Comparison of ENCODE assay signal across 28 cellular contexts in the genomic region with DNA sequence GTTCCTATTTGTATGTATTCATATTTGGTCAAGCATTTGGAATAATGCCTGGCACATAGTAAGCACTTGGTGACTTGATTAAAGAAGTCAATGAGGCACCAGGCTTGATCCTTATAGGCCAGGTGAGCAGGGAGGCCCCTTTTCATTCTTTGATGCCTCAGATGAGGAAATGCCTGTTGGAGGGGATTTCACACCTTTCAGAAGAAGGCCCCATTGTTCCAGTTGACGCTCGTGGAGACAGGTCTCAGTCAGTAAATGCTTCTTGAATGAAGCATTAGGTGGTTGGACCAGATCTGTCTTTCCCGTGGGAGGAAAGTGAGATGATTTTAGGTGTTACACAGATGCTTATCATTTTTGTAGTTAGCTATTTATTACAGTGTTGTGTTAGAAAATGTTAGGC. TPM values are rescaled to one million over a fixed set of nuclear protein-coding genes. Genes with fewer than 3 reads are reported as not detected.
A peak's percentile ranks its signal among the peaks of the same experiment; 100 is the strongest.
DNase-seq lines count a peak whose midpoint lies in the region; TF ChIP-seq lines count a peak whose summit lies in the region.
"Had no signal": no experiment of that assay in that cellular context is flagged by ENCODE, and none has a peak within 500 bp of the region (broad histone marks: within the 10 kb centered on the region; RNA-seq: fewer than 3 reads in every experiment).

No MANE protein-coding gene starts in this region.

- WGBS in mammary epithelial cell (ENCODE audit: low coverage, missing lambda C conversion rate): 6% methylated on average over 3 of the region's 3 CpGs

- peaks cover 42% of the 10 kb centered on the region for H3K79me2 ChIP-seq in mammary epithelial cell (ENCODE audit: insufficient read depth, low read length)

- H3K9ac ChIP-seq in mammary epithelial cell (ENCODE audit: insufficient read depth, low read length): no peak overlapping the region
- H3K9ac ChIP-seq: neural progenitor cell had no signal

- peak overlapping the region; percentile 24 for H3K4me2 ChIP-seq in mammary epithelial cell (ENCODE audit: insufficient read depth, low read depth, low read length)
- H3K4me2 ChIP-seq: BLaER1 treated with 17β-estradiol and CSF1 and Interleukin-3, amounts not matched to agents 10 nM and 100 nM; GM23338; neural progenitor cell had no signal

- in situ Hi-C loops in mammary epithelial cell (cut with MboI; ENCODE audit: low sequenced_read_pairs in 2 of 2): loop anchor here (10.0 kb wide), 1 partner anchor 100 kb away; no protein-coding TSS in a partner anchor

- no peaks in the 10 kb centered on the region for H3K9me3 Mint-ChIP-seq in activated T-helper 1 cell treated with anti-CD3 and anti-CD28 coated beads, Interleukin-12 subunit alpha, Interleukin-12 subunit beta, Interleukin-2, Interleukin-4 antibody, amounts not matched to agents 30 ng/mL and 10 ng/mL and 1 ng/mL, durations not matched to agents 14 hours and 24 hours and 36 hours
- H3K9me3 Mint-ChIP-seq in type B pancreatic cell: no peaks in the 10 kb centered on the region
- H3K9me3 Mint-ChIP-seq: GM23338, neural progenitor cell had no signal

- H3K36me3 ChIP-seq in mammary epithelial cell (ENCODE audit: insufficient read depth, low read length) (no peaks in the 10 kb centered on the region), breast epithelium (no peaks in the 10 kb centered on the region)
- H3K36me3 ChIP-seq: neural progenitor cell, uterus had no signal

- TF ChIP-seq CTCF in mammary epithelial cell (conservative IDR thresholded peaks at IDR 0.05 in 1 of 2, IDR thresholded peaks at IDR 0.05 in 1 of 2; ENCODE audit: extremely low read depth in 1 of 2, insufficient read depth in 1 of 2, low read depth in 1 of 2, low read length in 2 of 2): no peak
- TF ChIP-seq CTCF in breast epithelium (IDR thresholded peaks at IDR 0.05): no peak
- no peak for TF ChIP-seq CTCF in type B pancreatic cell (conservative IDR thresholded peaks at IDR 0.05)

- peak overlapping the region; percentile 31 for H3K27ac Mint-ChIP-seq in activated T-helper 1 cell treated with anti-CD3 and anti-CD28 coated beads, Interleukin-12 subunit alpha, Interleukin-12 subunit beta, Interleukin-2, Interleukin-4 antibody, amounts not matched to agents 30 ng/mL and 10 ng/mL and 1 ng/mL, durations not matched to agents 14 hours and 24 hours and 36 hours
- peak overlapping the region; percentile 66 for H3K27ac Mint-ChIP-seq in type B pancreatic cell
- H3K27ac Mint-ChIP-seq: GM23338, neural progenitor cell had no signal

- H3K4me3 Mint-ChIP-seq in activated T-helper 1 cell treated with anti-CD3 and anti-CD28 coated beads, Interleukin-12 subunit alpha, Interleukin-12 subunit beta, Interleukin-2, Interleukin-4 antibody, amounts not matched to agents 30 ng/mL and 10 ng/mL and 1 ng/mL, durations not matched to agents 14 hours and 24 hours and 36 hours: no peak overlapping the region
- no peak overlapping the region for H3K4me3 Mint-ChIP-seq in type B pancreatic cell
- H3K4me3 Mint-ChIP-seq: GM23338, neural progenitor cell had no signal

- H3K27me3 Mint-ChIP-seq in activated T-helper 1 cell treated with anti-CD3 and anti-CD28 coated beads, Interleukin-12 subunit alpha, Interleukin-12 subunit beta, Interleukin-2, Interleukin-4 antibody, amounts not matched to agents 30 ng/mL and 10 ng/mL and 1 ng/mL, durations not matched to agents 14 hours and 24 hours and 36 hours (ENCODE audit: insufficient read depth): no peaks in the 10 kb centered on the region
- H3K27me3 Mint-ChIP-seq in type B pancreatic cell: no peaks in the 10 kb centered on the region

- dilution Hi-C loops in mammary epithelial cell (cut with HindIII; ENCODE audit: low sequenced_read_pairs): no loop called here

- H3K9me3 ChIP-seq in mammary epithelial cell (replicated peaks; ENCODE audit: insufficient read depth, low read length) (no peaks in the 10 kb centered on the region), breast epithelium (no peaks in the 10 kb centered on the region)
- H3K9me3 ChIP-seq: BLaER1 treated with 17β-estradiol and CSF1 and Interleukin-3, amounts not matched to agents 10 nM and 100 nM; heart left ventricle; right lobe of liver; testis; uterus had no signal

- no peak overlapping the region for H2AFZ ChIP-seq in mammary epithelial cell (ENCODE audit: low read depth, low read length)
- H2AFZ ChIP-seq: GM23338, neural progenitor cell had no signal

- peak; percentile 81 for DNase-seq in mammary epithelial cell
- no peak for DNase-seq in breast epithelium (ENCODE audit: low spot score in 2 of 2)
- no peak for DNase-seq in activated T-helper 1 cell treated with anti-CD3 and anti-CD28 coated beads, Interleukin-12 subunit alpha, Interleukin-12 subunit beta, Interleukin-2, Interleukin-4 antibody, amounts not matched to agents 30 ng/mL and 10 ng/mL and 1 ng/mL, durations not matched to agents 14 hours and 24 hours and 36 hours (ENCODE audit: low spot score)
- peak; percentile 69 for DNase-seq in islet precursor cell
- DNase-seq in type B pancreatic cell (ENCODE audit: extremely low spot score, unreplicated experiment): no peak
- no peak for DNase-seq in HT-29 (ENCODE audit: low spot score)
- no peak for DNase-seq in retina
- no peak for DNase-seq in effector CD4-positive, alpha-beta T cell
- DNase-seq: activated CD4-positive, alpha-beta T cell treated with anti-CD3 and anti-CD28 coated beads for 1 hour; amniotic stem cell; DND-41; effector CD8-positive, alpha-beta T cell; erythroblast; heart left ventricle; left cardiac atrium; MV-4-11; NCI-H146; NCI-H2171; NCI-H524; PC-3; right lobe of liver; stimulated activated CD4-positive, alpha-beta T cell treated with anti-CD3 and anti-CD28 coated beads, Interleukin-4, amount 100 ng/mL, for 4 hours; stimulated activated naive CD4-positive, alpha-beta T cell; testis; uterus had no signal

- no peak overlapping the region for H3K4me3 ChIP-seq in mammary epithelial cell (replicated peaks in 1 of 3; ENCODE audit: insufficient read depth in 1 of 3, low read depth in 2 of 3, low read length in 3 of 3)
- H3K4me3 ChIP-seq in breast epithelium: no peak overlapping the region
- H3K4me3 ChIP-seq: BLaER1 treated with 17β-estradiol and CSF1 and Interleukin-3, amounts not matched to agents 10 nM and 100 nM; GM23338; heart left ventricle; neural progenitor cell; right lobe of liver; uterus had no signal

- H3K27me3 ChIP-seq in mammary epithelial cell (ENCODE audit: insufficient read depth, low read length) (no peaks in the 10 kb centered on the region), breast epithelium (no peaks in the 10 kb centered on the region)
- H3K27me3 ChIP-seq: BLaER1 treated with 17β-estradiol and CSF1 and Interleukin-3, amounts not matched to agents 10 nM and 100 nM; heart left ventricle; neural progenitor cell; right lobe of liver; testis; uterus had no signal

- H3K27ac ChIP-seq in mammary epithelial cell (ENCODE audit: insufficient read depth, low read depth, low read length): peak overlapping the region; percentile 29
- no peak overlapping the region for H3K27ac ChIP-seq in breast epithelium
- H3K27ac ChIP-seq: BLaER1 treated with 17β-estradiol and CSF1 and Interleukin-3, amounts not matched to agents 10 nM and 100 nM; heart left ventricle; neural progenitor cell; right lobe of liver; testis; uterus had no signal

- intact Hi-C loops in mammary epithelial cell (cut with micrococcal nuclease) (no loop called here), breast epithelium (cut with DNase I; ENCODE audit: low total_unique reads) (no loop called here)
- intact Hi-C loops in activated T-helper 1 cell treated with anti-CD3 and anti-CD28 coated beads, Interleukin-12 subunit alpha, Interleukin-12 subunit beta, Interleukin-2, Interleukin-4 antibody, amounts not matched to agents 30 ng/mL and 10 ng/mL and 1 ng/mL, durations not matched to agents 14 hours and 24 hours and 36 hours (cut with micrococcal nuclease): no loop called here

- CTCF ChIA-PET in mammary epithelial cell (lab: Charles Lee; ENCODE audit: low non-redundant PET): no interaction called here

- peaks cover 19% of the 10 kb centered on the region for H3K36me3 Mint-ChIP-seq in activated T-helper 1 cell treated with anti-CD3 and anti-CD28 coated beads, Interleukin-12 subunit alpha, Interleukin-12 subunit beta, Interleukin-2, Interleukin-4 antibody, amounts not matched to agents 30 ng/mL and 10 ng/mL and 1 ng/mL, durations not matched to agents 14 hours and 24 hours and 36 hours (ENCODE audit: low read depth)
- peaks cover 18% of the 10 kb centered on the region for H3K36me3 Mint-ChIP-seq in type B pancreatic cell

- no TSS peak for BruUV-seq in mammary epithelial cell (replicated peaks; lab: Mats Ljungman, UMichigan)

- no peaks in the 10 kb centered on the region for H4K20me1 ChIP-seq in mammary epithelial cell (ENCODE audit: insufficient read depth, low read length)

- TF ChIP-seq POLR2A in breast epithelium (IDR thresholded peaks at IDR 0.05): no peak

- H3K4me1 ChIP-seq in mammary epithelial cell (ENCODE audit: insufficient read depth, low read length) (peaks cover 15% of the 10 kb centered on the region), breast epithelium (no peaks in the 10 kb centered on the region)
- H3K4me1 ChIP-seq: neural progenitor cell, right lobe of liver, uterus had no signal

- H3K4me1 Mint-ChIP-seq in activated T-helper 1 cell treated with anti-CD3 and anti-CD28 coated beads, Interleukin-12 subunit alpha, Interleukin-12 subunit beta, Interleukin-2, Interleukin-4 antibody, amounts not matched to agents 30 ng/mL and 10 ng/mL and 1 ng/mL, durations not matched to agents 14 hours and 24 hours and 36 hours (ENCODE audit: low read depth): peaks cover 29% of the 10 kb centered on the region
- peaks cover 12% of the 10 kb centered on the region for H3K4me1 Mint-ChIP-seq in type B pancreatic cell (ENCODE audit: unreplicated experiment)
- H3K4me1 Mint-ChIP-seq: GM23338 had no signal

RNA-seq across cellular contexts. Expression of gene LCMT1, which starts 13.0 kb away (rescaled TPM):
- total RNA-seq in mammary epithelial cell: 10 to 100 TPM; 30.5 to 43.0 TPM
- 31.6 TPM for polyA plus RNA-seq in mammary epithelial cell
- 20.1 TPM for polyA minus RNA-seq in mammary epithelial cell
- 10 to 100 TPM; 26.9 to 38.3 (median 30.4) TPM for total RNA-seq in breast epithelium
- 39.1 and 40.1 TPM in 2 replicates for total RNA-seq in activated T-helper 1 cell treated with anti-CD3 and anti-CD28 coated beads, Interleukin-12 subunit alpha, Interleukin-12 subunit beta, Interleukin-2, Interleukin-4 antibody, amounts not matched to agents 30 ng/mL and 10 ng/mL and 1 ng/mL, durations not matched to agents 14 hours and 24 hours and 36 hours
- total RNA-seq in type B pancreatic cell (ENCODE audit: low replicate concordance): 63.8 and 65.7 TPM in 2 replicates
- 24.1 and 26.0 TPM in 2 replicates for total RNA-seq in HT-29 (2014; rRNA removed; shearing (Covaris generic))

Comparison
In these comparisons a context has a peak if more than half of its experiments do, and no peak if none do; other contexts are left out.
1. DNase-seq: peak in mammary epithelial cell (single experiment) and islet precursor cell (single experiment); none in breast epithelium (0 of 2), activated T-helper 1 cell treated with anti-CD3 and anti-CD28 coated beads, Interleukin-12 subunit alpha, Interleukin-12 subunit beta, Interleukin-2, Interleukin-4 antibody, amounts not matched to agents 30 ng/mL and 10 ng/mL and 1 ng/mL, durations not matched to agents 14 hours and 24 hours and 36 hours (single experiment), type B pancreatic cell (single experiment), HT-29 (single experiment), retina (single experiment) and effector CD4-positive, alpha-beta T cell (single experiment).